25 cellular contexts compared by ENCODE assay signal in genomic region chr6:170316071-170316470, GRCh38. TPM values are rescaled to one million over a fixed set of nuclear protein-coding genes. Genes with fewer than 3 reads are reported as not detected.
A peak's percentile ranks its signal among the peaks of the same experiment; 100 is the strongest.
DNase-seq lines count a peak whose midpoint lies in the region; ATAC-seq and TF ChIP-seq lines count a peak whose summit lies in the region.
"Had no signal": no experiment of that assay in that cellular context is flagged by ENCODE, and none has a peak within 500 bp of the region (broad histone marks: within the 10 kb centered on the region; RNA-seq: fewer than 3 reads in every experiment).

No MANE protein-coding gene starts in this region.

- H3K27ac ChIP-seq in adrenal gland: no peak overlapping the region
- H3K27ac ChIP-seq: colonic mucosa, HL-60, Peyer's patch, sigmoid colon, WERI-Rb-1 had no signal

- CTCF ChIA-PET in activated naive CD4-positive, alpha-beta T cell treated with anti-CD3 and anti-CD28 coated beads, Interleukin-2, amount 10 ng/mL, durations not matched to agents 7 days and 5 days (lab: Charles Lee): no interaction called here

- peaks cover 0 to 12% of the 10 kb centered on the region in 2 donors for H3K4me1 ChIP-seq in adrenal gland (replicated peaks in 1 of 2)
- H3K4me1 ChIP-seq: colonic mucosa had no signal

- no peak overlapping the region for H3K4me3 ChIP-seq in adrenal gland
- H3K4me3 ChIP-seq: colonic mucosa, GM23338, heart left ventricle, Peyer's patch, sigmoid colon had no signal

- peaks cover 0 to 12% of the 10 kb centered on the region in 2 donors for H3K36me3 ChIP-seq in adrenal gland (replicated peaks in 1 of 2)
- H3K36me3 ChIP-seq: colonic mucosa had no signal

- 83 to 93% (median 88%) methylated on average over 4 of the region's 4 CpGs for WGBS in adrenal gland, 4 donors

- intact Hi-C loops in adrenal gland (cut with DNase I): no loop called here

- H3K4me3 Mint-ChIP-seq in activated naive CD4-positive, alpha-beta T cell treated with anti-CD3 and anti-CD28 coated beads, Interleukin-2, amount 10 ng/mL, durations not matched to agents 7 days and 5 days: no peak overlapping the region
- H3K4me3 Mint-ChIP-seq in activated T-helper 17 cell treated with anti-CD3 and anti-CD28 coated beads, Interleukin-2, amount 50 U/mL, for 72 hours: no peak overlapping the region
- no peak overlapping the region for H3K4me3 Mint-ChIP-seq in stimulated activated naive CD8-positive, alpha-beta T cell treated with anti-CD3 and anti-CD28 coated beads, Interleukin-15, amount 100 ng/mL, for 72 hours
- H3K4me3 Mint-ChIP-seq: activated naive CD8-positive, alpha-beta T cell treated with anti-CD3 and anti-CD28 coated beads, Interleukin-2, amount 10 ng/mL, durations not matched to agents 7 days and 5 days; GM23338; nephron progenitor cell had no signal

- peaks cover 18 to 27% of the 10 kb centered on the region in 2 donors for H3K36me3 Mint-ChIP-seq in activated naive CD4-positive, alpha-beta T cell treated with anti-CD3 and anti-CD28 coated beads, Interleukin-2, amount 50 U/mL, for 72 hours
- H3K36me3 Mint-ChIP-seq in activated naive CD4-positive, alpha-beta T cell treated with anti-CD3 and anti-CD28 coated beads, Interleukin-2, amount 10 ng/mL, durations not matched to agents 7 days and 5 days: peaks cover 37% of the 10 kb centered on the region
- H3K36me3 Mint-ChIP-seq in activated T-helper 17 cell treated with anti-CD3 and anti-CD28 coated beads, Interleukin-2, amount 50 U/mL, for 72 hours (ENCODE audit: low read depth): peaks cover 69% of the 10 kb centered on the region

- no peaks in the 10 kb centered on the region for H3K9me3 Mint-ChIP-seq in activated naive CD4-positive, alpha-beta T cell treated with anti-CD3 and anti-CD28 coated beads, Interleukin-2, amount 50 U/mL, for 72 hours
- no peaks in the 10 kb centered on the region for H3K9me3 Mint-ChIP-seq in activated naive CD4-positive, alpha-beta T cell treated with anti-CD3 and anti-CD28 coated beads, Interleukin-2, amount 10 ng/mL, durations not matched to agents 7 days and 5 days
- no peaks in the 10 kb centered on the region for H3K9me3 Mint-ChIP-seq in activated T-helper 17 cell treated with anti-CD3 and anti-CD28 coated beads, Interleukin-2, amount 50 U/mL, for 72 hours
- H3K9me3 Mint-ChIP-seq in stimulated activated naive CD8-positive, alpha-beta T cell treated with anti-CD3 and anti-CD28 coated beads, Interleukin-15, amount 100 ng/mL, for 72 hours: no peaks in the 10 kb centered on the region
- H3K9me3 Mint-ChIP-seq: activated naive CD8-positive, alpha-beta T cell treated with anti-CD3 and anti-CD28 coated beads, Interleukin-2, amount 10 ng/mL, durations not matched to agents 7 days and 5 days; GM23338; nephron progenitor cell had no signal

- H3K27me3 Mint-ChIP-seq in activated naive CD4-positive, alpha-beta T cell treated with anti-CD3 and anti-CD28 coated beads, Interleukin-2, amount 10 ng/mL, durations not matched to agents 7 days and 5 days: no peaks in the 10 kb centered on the region
- H3K27me3 Mint-ChIP-seq in activated T-helper 17 cell treated with anti-CD3 and anti-CD28 coated beads, Interleukin-2, amount 50 U/mL, for 72 hours: no peaks in the 10 kb centered on the region
- H3K27me3 Mint-ChIP-seq in stimulated activated naive CD8-positive, alpha-beta T cell treated with anti-CD3 and anti-CD28 coated beads, Interleukin-15, amount 100 ng/mL, for 72 hours: no peaks in the 10 kb centered on the region
- H3K27me3 Mint-ChIP-seq: activated naive CD8-positive, alpha-beta T cell treated with anti-CD3 and anti-CD28 coated beads, Interleukin-2, amount 10 ng/mL, durations not matched to agents 7 days and 5 days had no signal

- no peak for TF ChIP-seq POLR2A in adrenal gland (IDR thresholded peaks at IDR 0.05)

- DNase-seq in activated naive CD4-positive, alpha-beta T cell treated with anti-CD3 and anti-CD28 coated beads, Interleukin-2, amount 50 U/mL, for 72 hours (ENCODE audit: low spot score in 2 of 2): no peak
- DNase-seq in activated naive CD4-positive, alpha-beta T cell treated with anti-CD3 and anti-CD28 coated beads, Interleukin-2, amount 10 ng/mL, durations not matched to agents 7 days and 5 days: no peak
- DNase-seq in iris pigment epithelial cell (ENCODE audit: low read depth): peak; percentile 59
- no peak for DNase-seq in stimulated activated naive CD8-positive, alpha-beta T cell treated with anti-CD3 and anti-CD28 coated beads, Interleukin-15, amount 100 ng/mL, for 72 hours
- DNase-seq in adrenal gland: no peak
- no peak for DNase-seq in stimulated activated CD4-positive, alpha-beta T cell treated with anti-CD3 and anti-CD28 coated beads, Interleukin-4, amount 100 ng/mL, for 1 hour
- DNase-seq in KBM-7: no peak
- DNase-seq: activated CD4-positive, alpha-beta T cell treated with anti-CD3 and anti-CD28 coated beads, Interleukin-2, amount 50 U/mL, for 48 hours; activated naive CD8-positive, alpha-beta T cell treated with anti-CD3 and anti-CD28 coated beads, Interleukin-2, amount 10 ng/mL, durations not matched to agents 7 days and 5 days; C1 segment of cervical spinal cord; colonic mucosa; heart left ventricle; left ventricle myocardium superior; NCI-H1417; NCI-H2107; NCI-H510A treated with DMSO at 0.1 percent for 48 hours; nephron progenitor cell; Peyer's patch; sigmoid colon; SK-N-SH; WERI-Rb-1 had no signal

- in situ Hi-C loops in KBM-7 (cut with MboI; ENCODE audit: low pct_unique_long_range_greater_than_20kb, low sequenced_read_pairs): no loop called here

- H3K4me1 Mint-ChIP-seq in activated naive CD4-positive, alpha-beta T cell treated with anti-CD3 and anti-CD28 coated beads, Interleukin-2, amount 10 ng/mL, durations not matched to agents 7 days and 5 days: peaks cover 4% of the 10 kb centered on the region
- peaks cover 24% of the 10 kb centered on the region for H3K4me1 Mint-ChIP-seq in activated T-helper 17 cell treated with anti-CD3 and anti-CD28 coated beads, Interleukin-2, amount 50 U/mL, for 72 hours
- H3K4me1 Mint-ChIP-seq in stimulated activated naive CD8-positive, alpha-beta T cell treated with anti-CD3 and anti-CD28 coated beads, Interleukin-15, amount 100 ng/mL, for 72 hours: peaks cover 41% of the 10 kb centered on the region

- H3K27ac Mint-ChIP-seq in activated naive CD4-positive, alpha-beta T cell treated with anti-CD3 and anti-CD28 coated beads, Interleukin-2, amount 50 U/mL, for 72 hours: no peak overlapping the region
- H3K27ac Mint-ChIP-seq in activated naive CD4-positive, alpha-beta T cell treated with anti-CD3 and anti-CD28 coated beads, Interleukin-2, amount 10 ng/mL, durations not matched to agents 7 days and 5 days: no peak overlapping the region
- no peak overlapping the region for H3K27ac Mint-ChIP-seq in activated T-helper 17 cell treated with anti-CD3 and anti-CD28 coated beads, Interleukin-2, amount 50 U/mL, for 72 hours
- no peak overlapping the region for H3K27ac Mint-ChIP-seq in stimulated activated naive CD8-positive, alpha-beta T cell treated with anti-CD3 and anti-CD28 coated beads, Interleukin-15, amount 100 ng/mL, for 72 hours
- H3K27ac Mint-ChIP-seq: activated naive CD8-positive, alpha-beta T cell treated with anti-CD3 and anti-CD28 coated beads, Interleukin-2, amount 10 ng/mL, durations not matched to agents 7 days and 5 days; GM23338; nephron progenitor cell had no signal

- H3K9me3 ChIP-seq in adrenal gland (replicated peaks in 1 of 3): no peaks in the 10 kb centered on the region
- H3K9me3 ChIP-seq: colonic mucosa, heart left ventricle, Peyer's patch, sigmoid colon, SK-N-SH had no signal

- no peaks in the 10 kb centered on the region for H3K27me3 ChIP-seq in adrenal gland
- H3K27me3 ChIP-seq: colonic mucosa, heart left ventricle, Peyer's patch, sigmoid colon had no signal

- peak; percentile 61 to 70 for ATAC-seq in activated naive CD4-positive, alpha-beta T cell treated with anti-CD3 and anti-CD28 coated beads, Interleukin-2, amount 50 U/mL, for 72 hours
- peak; percentile 94 for ATAC-seq in activated T-helper 17 cell treated with anti-CD3 and anti-CD28 coated beads, Interleukin-2, amount 50 U/mL, for 72 hours (replicated peaks)
- peak; percentile 77 for ATAC-seq in stimulated activated naive CD8-positive, alpha-beta T cell treated with anti-CD3 and anti-CD28 coated beads, Interleukin-15, amount 100 ng/mL, for 72 hours
- ATAC-seq: GM23338, heart left ventricle, left ventricle myocardium superior had no signal

- no peak for TF ChIP-seq CTCF in adrenal gland (IDR thresholded peaks at IDR 0.05)

RNA-seq across cellular contexts. Expression of gene FAM120B, which starts 9.5 kb away (rescaled TPM):
- total RNA-seq in activated naive CD4-positive, alpha-beta T cell treated with anti-CD3 and anti-CD28 coated beads, Interleukin-2, amount 50 U/mL, for 72 hours: 10 to 100 TPM; 14.1 to 25.9 TPM
- total RNA-seq in activated T-helper 17 cell treated with anti-CD3 and anti-CD28 coated beads, Interleukin-2, amount 50 U/mL, for 72 hours: 10 to 100 TPM; 22.5 to 27.4 TPM
- 10 to 100 TPM; 18.6 to 34.9 (median 27.5) TPM for total RNA-seq in adrenal gland
- polyA plus RNA-seq in adrenal gland: 10 to 100 TPM; 12.4 to 42.0 (median 15.0) TPM

RNA-seq across cellular contexts. Expression of gene DLL1, which starts 25.2 kb away (rescaled TPM):
- 1 to 10 TPM; 1.1 to 2.6 TPM for total RNA-seq in activated naive CD4-positive, alpha-beta T cell treated with anti-CD3 and anti-CD28 coated beads, Interleukin-2, amount 50 U/mL, for 72 hours
- under 1 TPM; 0.11 to 0.56 TPM for total RNA-seq in activated T-helper 17 cell treated with anti-CD3 and anti-CD28 coated beads, Interleukin-2, amount 50 U/mL, for 72 hours
- 10 to 100 TPM in 2 of 8 donors, 1 to 10 TPM in 6; 3.8 to 13.3 (median 7.7) TPM for total RNA-seq in adrenal gland
- polyA plus RNA-seq in adrenal gland: 1 to 10 TPM in 2 of 3 donors, under 1 TPM in 1; 0.75 to 9.4 (median 7.9) TPM
- total RNA-seq: T-helper 2 cell treated with Interferon-gamma antibody and Interleukin-4, amounts not matched to agents 100 ng/mL and 5 ng/mL, for 36 hours had no signal
